In the genomic region with DNA sequence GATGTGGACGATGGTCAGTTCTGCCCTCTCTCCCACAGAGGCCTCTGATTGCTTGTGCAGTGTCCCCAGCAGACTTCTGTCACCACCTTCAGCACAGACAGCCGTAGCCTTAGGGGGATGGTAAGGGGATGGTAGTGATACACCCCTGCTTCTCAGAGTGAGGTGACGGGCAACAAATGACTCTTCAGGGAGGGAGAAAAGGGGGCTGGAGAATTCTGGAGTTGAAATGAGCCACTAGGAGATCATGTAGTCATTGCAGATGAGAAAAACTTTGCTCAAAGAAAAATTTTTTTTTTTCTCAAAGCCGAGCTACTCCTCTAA, we compare ENCODE assay signal across 9 cellular contexts. TPM values are rescaled to one million over a fixed set of nuclear protein-coding genes. Genes with fewer than 3 reads are reported as not detected.
DNase-seq lines count a peak whose midpoint lies in the region; ATAC-seq, FAIRE-seq and TF ChIP-seq lines count a peak whose summit lies in the region.
"Had no signal": no experiment of that assay in that cellular context is flagged by ENCODE, and none has a peak within 500 bp of the region (broad histone marks: within the 10 kb centered on the region; RNA-seq: fewer than 3 reads in every experiment).

No MANE protein-coding gene starts in this region.

- H3K4me3 Mint-ChIP-seq in Caco-2 (ENCODE audit: unreplicated experiment), result no peak overlapping the region
- H3K4me3 Mint-ChIP-seq: endodermal cell had no signal

- H3K27me3 Mint-ChIP-seq in Caco-2 (ENCODE audit: insufficient read depth, unreplicated experiment), result no peaks in the 10 kb centered on the region

- TF ChIP-seq EP300 in GM12878 (IDR thresholded peaks at IDR 0.05; ENCODE audit: borderline replicate concordance in 1 of 2, control insufficient read depth in 1 of 2, low read depth in 2 of 2, low read length in 2 of 2), result no peak

- H3K4me2 ChIP-seq in GM12878 (ENCODE audit: control insufficient read depth, insufficient read depth), result peak overlapping the region; percentile 76

- intact Hi-C loops in Caco-2 (cut with micrococcal nuclease; ENCODE audit: unreplicated experiment) (no loop called here), GM12878 (cut with micrococcal nuclease; ENCODE audit: unreplicated experiment) (no loop called here)

- no peaks in the 10 kb centered on the region for H3K36me3 Mint-ChIP-seq in Caco-2 (ENCODE audit: insufficient read depth, unreplicated experiment)

- CTCF ChIA-PET in Caco-2 (lab: Charles Lee), result no interaction called here
- CTCF ChIA-PET in GM12878 (lab: Yijun Ruan, JAX), result interaction anchor here (0.5 to 7.0 kb wide), 9 partner anchors 7 to 1292 kb away, joined by 3 to 68 read pairs (median 7); a partner anchor contains a TSS

- no peaks in the 10 kb centered on the region for H4K20me1 ChIP-seq in GM12878 (ENCODE audit: control insufficient read depth, insufficient read depth)

- no peaks in the 10 kb centered on the region for H3K79me2 ChIP-seq in GM12878 (ENCODE audit: control insufficient read depth, insufficient read depth, low read length)

- H3K4me1 Mint-ChIP-seq in Caco-2 (ENCODE audit: low read depth, unreplicated experiment), result peaks cover 25% of the 10 kb centered on the region

- H3K27me3 ChIP-seq in Caco-2 (replicated peaks; ENCODE audit: control insufficient read depth, insufficient read depth, low read length) (no peaks in the 10 kb centered on the region), GM12878 (replicated peaks in 1 of 2; ENCODE audit: control insufficient read depth in 2 of 2, insufficient read depth in 2 of 2, low read length in 1 of 2) (no peaks in the 10 kb centered on the region), neutrophil (no peaks in the 10 kb centered on the region)

- no peak overlapping the region for H3K9ac ChIP-seq in GM12878 (ENCODE audit: control insufficient read depth, insufficient read depth, low read length)

- no peak overlapping the region for H2AFZ ChIP-seq in GM12878 (ENCODE audit: control insufficient read depth, low read depth, low read length)

- DNase-seq in Caco-2 (no peak), GM12878 (ENCODE audit: low read depth, low spot score) (no peak), DMS153 treated with DMSO at 0.1 percent for 48 hours (lab: John Stamatoyannopoulos, UW; ENCODE audit: unreplicated experiment) (no peak)
- DNase-seq in activated effector memory CD4-positive, alpha-beta T cell treated with anti-CD3 and anti-CD28 coated beads, Interleukin-2, amount 50 U/mL, for 16 hours, result no peak
- DNase-seq: endodermal cell had no signal

- TF ChIP-seq POLR2A in GM12878 (IDR thresholded peaks at IDR 0.05; ENCODE audit: low read depth, low read length), result no peak

- in situ Hi-C loops in GM12878 (cut with MboI), result no loop called here

- H3K4me1 ChIP-seq in Caco-2, result peaks cover 3% of the 10 kb centered on the region; the same call in 1 of the 2 replicates
- H3K4me1 ChIP-seq in GM12878 (ENCODE audit: control insufficient read depth, insufficient read depth, low read length), result peaks cover 26% of the 10 kb centered on the region
- peaks cover 72 to 73% of the 10 kb centered on the region in 2 experiments for H3K4me1 ChIP-seq in neutrophil (ENCODE audit: control insufficient read depth in 1 of 2, insufficient read depth in 1 of 2, low read depth in 1 of 2, low read length in 1 of 2)

- RAD21 ChIA-PET in GM12878 (lab: Charles Lee; ENCODE audit: unreplicated experiment), result interaction anchor here (0.9 to 2.2 kb wide), 8 partner anchors 8 to 85 kb away, joined by 3 to 10 read pairs (median 4); no protein-coding TSS in a partner anchor

- no peaks in the 10 kb centered on the region for H3K9me3 ChIP-seq in Caco-2
- H3K9me3 ChIP-seq in GM12878 (replicated peaks; ENCODE audit: control insufficient read depth, insufficient read depth, low read length), result no peaks in the 10 kb centered on the region; the same call in 2 of the 3 replicates
- H3K9me3 ChIP-seq in neutrophil, result no peaks in the 10 kb centered on the region

- no peak overlapping the region for H3K4me3 ChIP-seq in Caco-2 (ENCODE audit: low read depth, low read length)
- no peak overlapping the region for H3K4me3 ChIP-seq in GM12878
- peak overlapping the region; percentile 49 to 55 for H3K4me3 ChIP-seq in neutrophil (ENCODE audit: low read depth in 1 of 2, low read length in 1 of 2)

- H3K27ac ChIP-seq in GM12878 (ENCODE audit: control insufficient read depth, insufficient read depth), result peak overlapping the region; percentile 47; the same call in 1 of the 2 replicates
- peak overlapping the region; percentile 94 for H3K27ac ChIP-seq in neutrophil

- SMC1A ChIA-PET in GM12878 (lab: Charles Lee; ENCODE audit: uncharacterized antibody, unreplicated experiment), result interaction anchor here (1.2 to 11.5 kb wide), 6 partner anchors 8 to 127 kb away, joined by 4 to 83 read pairs (median 12); no protein-coding TSS in a partner anchor

- peaks cover 9% of the 10 kb centered on the region for H3K9me3 Mint-ChIP-seq in Caco-2 (ENCODE audit: unreplicated experiment)

- BruUV-seq in Caco-2 (replicated peaks; lab: Mats Ljungman, UMichigan), result no TSS peak
- BruUV-seq in GM12878 (replicated peaks; lab: Mats Ljungman, UMichigan), result no TSS peak

- no peak for FAIRE-seq in GM12878 (lab: Jason Lieb, UNC)

- ATAC-seq in HG02678 (IDR thresholded peaks at IDR 0.05; ENCODE audit: unreplicated experiment) (peak; percentile 5), GM12878 (peak; percentile 28; the same call in 2 of the 3 replicates), GM21529 (IDR thresholded peaks at IDR 0.05; ENCODE audit: unreplicated experiment) (no peak), HG03108 (IDR thresholded peaks at IDR 0.05; ENCODE audit: unreplicated experiment) (no peak)

- TF ChIP-seq CTCF in Caco-2 (IDR thresholded peaks at IDR 0.05; ENCODE audit: insufficient read depth in 1 of 2, low read depth in 1 of 2, low read length in 1 of 2, severe bottlenecking in 1 of 2, unreplicated experiment in 1 of 2) (no peak), GM12878 (IDR thresholded peaks at IDR 0.05 in 2 of 3, conservative IDR thresholded peaks at IDR 0.05 in 1 of 3; ENCODE audit: control insufficient read depth in 2 of 3, extremely low read depth in 1 of 3, insufficient read depth in 1 of 3, low read depth in 3 of 3, low read length in 3 of 3) (no peak), neutrophil (IDR thresholded peaks at IDR 0.05) (no peak)

- POLR2A ChIA-PET in Caco-2 (lab: Charles Lee), result interaction anchor here (0.7 kb wide), 1 partner anchor 903 kb away, joined by 4 read pairs; no protein-coding TSS in a partner anchor
- POLR2A ChIA-PET in GM12878 (lab: Charles Lee), result interaction anchor here (1.2 to 1.3 kb wide), 2 partner anchors 8 to 16 kb away, joined by 4 read pairs; no protein-coding TSS in a partner anchor

- H3K27ac Mint-ChIP-seq in Caco-2 (ENCODE audit: unreplicated experiment), result peak overlapping the region; percentile 45

- no peaks in the 10 kb centered on the region for H3K36me3 ChIP-seq in Caco-2 (ENCODE audit: control insufficient read depth, insufficient read depth, low read length)
- H3K36me3 ChIP-seq in GM12878 (ENCODE audit: control insufficient read depth in 2 of 2, insufficient read depth in 2 of 2, low read length in 1 of 2), result no peaks in the 10 kb centered on the region
- H3K36me3 ChIP-seq in neutrophil, result no peaks in the 10 kb centered on the region

- 43% methylated on average over 4 of the region's 4 CpGs for WGBS in GM12878 (ENCODE audit: insufficient coverage, insufficient replicate concordance, low lambda C conversion rate, missing lambda C conversion rate)

- no peak for TF ChIP-seq RAD21 in GM12878 (IDR thresholded peaks at IDR 0.05; ENCODE audit: insufficient read depth, low read depth, low read length)

TF ChIP-seq in GM12878, 131 proteins besides CTCF, POLR2A, EP300 and RAD21 (continues in another document):
- TF ChIP-seq EGR1 (IDR thresholded peaks at IDR 0.05; ENCODE audit: borderline replicate concordance in 1 of 2, low read depth in 2 of 2, low read length in 2 of 2), result peak in 1 of 2 experiments; percentile 16; a peak in 1 of 3 replicates
- no peak for TF ChIP-seq MTA3 (IDR thresholded peaks at IDR 0.05; ENCODE audit: borderline replicate concordance, low read length)
- no peak for TF ChIP-seq BRCA1 (IDR thresholded peaks at IDR 0.05; ENCODE audit: low read depth, low read length)
- TF ChIP-seq KAT2A (conservative IDR thresholded peaks at IDR 0.05; ENCODE audit: control insufficient read depth, low read depth, low read length), result no peak
- TF ChIP-seq, protein P1, sequence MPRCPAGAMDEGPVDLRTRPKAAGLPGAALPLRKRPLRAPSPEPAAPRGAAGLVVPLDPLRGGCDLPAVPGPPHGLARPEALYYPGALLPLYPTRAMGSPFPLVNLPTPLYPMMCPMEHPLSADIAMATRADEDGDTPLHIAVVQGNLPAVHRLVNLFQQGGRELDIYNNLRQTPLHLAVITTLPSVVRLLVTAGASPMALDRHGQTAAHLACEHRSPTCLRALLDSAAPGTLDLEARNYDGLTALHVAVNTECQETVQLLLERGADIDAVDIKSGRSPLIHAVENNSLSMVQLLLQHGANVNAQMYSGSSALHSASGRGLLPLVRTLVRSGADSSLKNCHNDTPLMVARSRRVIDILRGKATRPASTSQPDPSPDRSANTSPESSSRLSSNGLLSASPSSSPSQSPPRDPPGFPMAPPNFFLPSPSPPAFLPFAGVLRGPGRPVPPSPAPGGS (IDR thresholded peaks at IDR 0.05; ENCODE audit: borderline replicate concordance, insufficient read depth, low read depth, low read length, poor library complexity, severe bottlenecking), result no peak
- TF ChIP-seq CHD2 (IDR thresholded peaks at IDR 0.05; ENCODE audit: borderline replicate concordance, low read depth, low read length), result no peak
- no peak for TF ChIP-seq KLF5 (IDR thresholded peaks at IDR 0.05; ENCODE audit: partially characterized antibody)
- TF ChIP-seq SMAD1 (IDR thresholded peaks at IDR 0.05; ENCODE audit: low read depth, partially characterized antibody), result no peak

RNA-seq across cellular contexts. Expression of a gene that starts 29.6 kb away (rescaled TPM):
- total RNA-seq in Caco-2 (2022) (1.4 and 1.6 TPM in 2 replicates), GM12878 (2014; rRNA removed) (not detected in 2 replicates), GM12878 (2014; rRNA removed; fragmentation: Illumina TruSeq; extraction: Trizol) (not detected in 2 replicates), GM12878 (2021) (not detected in 2 replicates)
- total RNA-seq in GM12878 (2013; cell fraction: nucleolus; rRNA removed), result not detected in 2 replicates
- not detected for polyA plus RNA-seq in GM12878 (2011; ENCODE audit: low read depth)
- polyA plus RNA-seq in GM12878 (2011; rRNA removed) (0.04 and 0.07 TPM in 2 replicates), GM12878 (2014; fragmentation: Illumina TruSeq; extraction: Trizol) (not detected in 2 replicates), GM12878 (2014; fragmentation: Nextera tagmentation; extraction: Ambion mirVana) (not detected), GM12878 (2014; rRNA removed) (not detected in 2 replicates), GM12878 (2016; fragmentation: Nextera tagmentation; extraction: Ambion mirVana) (not detected)
- polyA plus RNA-seq in GM12878 (2011; cell fraction: cytosol; rRNA removed), result 0.08 TPM in 1 of 2 replicates, not detected in the other
- polyA plus RNA-seq in GM12878 (2011; cell fraction: nucleus; rRNA removed), result not detected in 2 replicates
- polyA plus RNA-seq in GM12878 (2012), result not detected in 2 replicates
- 0.26 and 0.29 TPM in 2 replicates for polyA minus RNA-seq in GM12878 (2011; rRNA and poly(A)+ RNA removed)
- polyA minus RNA-seq in GM12878 (2011; cell fraction: cytosol; rRNA and poly(A)+ RNA removed), result not detected in 2 replicates
- polyA minus RNA-seq in GM12878 (2011; cell fraction: nucleus; rRNA and poly(A)+ RNA removed), result not detected in 2 replicates

Comparison
In these comparisons a context has a peak if more than half of its experiments do, and no peak if none do; other contexts are left out.
1. H3K4me3 ChIP-seq: peak in neutrophil (2 of 2); none in Caco-2 (single experiment) and GM12878 (single experiment).
2. ATAC-seq: peak in HG02678 (single experiment) and GM12878 (single experiment); none in GM21529 (single experiment) and HG03108 (single experiment).